ENCODE assay signal across 13 cellular contexts in the genomic region with DNA sequence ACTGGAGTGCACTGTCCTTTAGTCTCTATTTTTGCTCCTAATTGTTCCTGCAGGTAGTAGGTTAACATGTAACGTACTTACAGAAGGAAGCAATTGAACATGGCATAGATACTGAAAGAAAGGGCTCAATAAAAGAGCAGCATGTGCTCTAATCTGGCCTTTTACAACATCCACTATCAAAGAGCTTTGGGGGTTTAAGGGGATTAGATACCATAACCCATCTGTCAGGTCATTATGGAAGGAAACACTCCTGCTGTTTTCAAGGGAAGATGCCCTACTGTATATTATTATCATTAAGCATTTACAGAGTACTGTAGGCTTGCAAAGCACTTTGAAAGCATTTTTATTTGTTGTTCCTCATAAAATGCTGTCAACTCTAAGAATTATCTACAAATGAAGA.
"Had no signal": no experiment of that assay in that cellular context is flagged by ENCODE, and none has a peak within 500 bp of the region (broad histone marks: within the 10 kb centered on the region; RNA-seq: fewer than 3 reads in every experiment).

No MANE protein-coding gene starts in this region.

- H3K27me3 ChIP-seq: right atrium auricular region, upper lobe of left lung had no signal

- H3K4me1 ChIP-seq: prostate gland, right atrium auricular region, upper lobe of left lung had no signal

- DNase-seq: activated CD4-positive, alpha-beta memory T cell treated with anti-CD3 and anti-CD28 coated beads, Interleukin-2, amount 10 ng/mL, durations not matched to agents 7 days and 5 days; activated CD4-positive, alpha-beta T cell treated with anti-CD3 and anti-CD28 coated beads, Interleukin-2, amount 10 ng/mL, durations not matched to agents 24 days and 14 days; activated gamma-delta T cell; aorta; effector CD4-positive, alpha-beta T cell; kidney; naive thymus-derived CD8-positive, alpha-beta T cell; stimulated activated CD4-positive, alpha-beta T cell treated with anti-CD3 and anti-CD28 coated beads, Interleukin-4, amount 100 ng/mL, for 24 hours; stimulated activated naive CD4-positive, alpha-beta T cell treated with Interleukin-2 at 50 U/mL for 16 hours; upper lobe of left lung had no signal

- H3K9me3 ChIP-seq: prostate gland, right atrium auricular region, upper lobe of left lung had no signal

- H3K36me3 ChIP-seq: prostate gland, right atrium auricular region, upper lobe of left lung had no signal

- H3K27ac ChIP-seq: prostate gland, right atrium auricular region, upper lobe of left lung had no signal

- H3K4me3 ChIP-seq: prostate gland, right atrium auricular region, upper lobe of left lung had no signal

- ATAC-seq: activated CD4-positive, CD25-positive, alpha-beta regulatory T cell treated with anti-CD3 and anti-CD28 coated beads, Interleukin-2, amount 50 U/mL, for 24 hours; naive thymus-derived CD8-positive, alpha-beta T cell had no signal
